In genomic region chr7:35499226-35499625, GRCh38 we compare ENCODE assay signal across 24 cellular contexts.
"Had no signal": no experiment of that assay in that cellular context is flagged by ENCODE, and none has a peak within 500 bp of the region (broad histone marks: within the 10 kb centered on the region; RNA-seq: fewer than 3 reads in every experiment).

No MANE protein-coding gene starts in this region.

- H3K9me3 Mint-ChIP-seq: effector memory CD8-positive, alpha-beta T cell; endodermal cell had no signal

- DNase-seq: colonic mucosa; cortex of kidney; dermis blood vessel endothelial cell; dorsolateral prefrontal cortex; effector CD4-positive, alpha-beta T cell; effector CD8-positive, alpha-beta T cell; effector memory CD4-positive, alpha-beta T cell; effector memory CD8-positive, alpha-beta T cell; endodermal cell; erythroblast; esophagus squamous epithelium; foreskin fibroblast; foreskin keratinocyte; foreskin melanocyte; gastrocnemius medialis; glutamatergic neuron; head of caudate nucleus; heart left ventricle; heart right ventricle had no signal

- H3K36me3 ChIP-seq: colonic mucosa, esophagus squamous epithelium, gastrocnemius medialis, gastroesophageal sphincter, heart left ventricle, heart right ventricle had no signal

- H3K27ac ChIP-seq: colonic mucosa, coronary artery, dorsolateral prefrontal cortex, epithelial cell of prostate, esophagus squamous epithelium, foreskin keratinocyte, gastrocnemius medialis, gastroesophageal sphincter, heart left ventricle, heart right ventricle had no signal

- H3K4me3 ChIP-seq: colonic mucosa, coronary artery, dorsolateral prefrontal cortex, esophagus squamous epithelium, gastrocnemius medialis, gastroesophageal sphincter, heart left ventricle, heart right ventricle had no signal

- ATAC-seq: effector memory CD8-positive, alpha-beta T cell; esophagus mucosa; foreskin keratinocyte; gastrocnemius medialis; gastroesophageal sphincter; heart left ventricle; heart right ventricle had no signal

- H3K27me3 ChIP-seq: colonic mucosa, esophagus squamous epithelium, foreskin keratinocyte, gastrocnemius medialis, gastroesophageal sphincter, heart left ventricle, heart right ventricle had no signal

- H3K27ac Mint-ChIP-seq: dendritic cell treated with granulocyte-macrophage colony-stimulating factor and Interleukin-4, amounts not matched to agents 40 ng/mL and 50 ng/mL, for 4 days; effector memory CD8-positive, alpha-beta T cell; endodermal cell had no signal

- H3K4me3 Mint-ChIP-seq: dendritic cell treated with granulocyte-macrophage colony-stimulating factor and Interleukin-4, amounts not matched to agents 40 ng/mL and 50 ng/mL, for 4 days; effector memory CD8-positive, alpha-beta T cell; endodermal cell had no signal

- H3K4me1 ChIP-seq: colonic mucosa, esophagus squamous epithelium, foreskin keratinocyte, gastrocnemius medialis, gastroesophageal sphincter, heart left ventricle, heart right ventricle had no signal

- H3K9me3 ChIP-seq: colonic mucosa, esophagus squamous epithelium, gastrocnemius medialis, gastroesophageal sphincter, heart left ventricle, heart right ventricle had no signal
